8 cellular contexts compared by ENCODE assay signal in genomic region chr12:12081836-12082497, GRCh38. TPM values are rescaled to one million over a fixed set of nuclear protein-coding genes. Genes with fewer than 3 reads are reported as not detected.
DNase-seq lines count a peak whose midpoint lies in the region; ATAC-seq and TF ChIP-seq lines count a peak whose summit lies in the region.

No MANE protein-coding gene starts in this region.

- no peak overlapping the region for H3K4me3 Mint-ChIP-seq in type B pancreatic cell

- no peak overlapping the region for H3K4me3 ChIP-seq in coronary artery

- peaks cover 2% of the 10 kb centered on the region for H3K27me3 Mint-ChIP-seq in type B pancreatic cell

- ATAC-seq in GM18909 (IDR thresholded peaks at IDR 0.05; ENCODE audit: poor library complexity, unreplicated experiment) = peak; percentile 68
- no peak for ATAC-seq in GM21447 (IDR thresholded peaks at IDR 0.05; ENCODE audit: unreplicated experiment)

- H3K36me3 Mint-ChIP-seq in type B pancreatic cell = no peaks in the 10 kb centered on the region

- peak; percentile 78 for DNase-seq in Ammon's horn (ENCODE audit: low spot score)
- peak; percentile 73 for DNase-seq in NCI-H146 (lab: John Stamatoyannopoulos, UW)
- peak; percentile 21 for DNase-seq in amniotic stem cell (lab: John Stamatoyannopoulos, UW)
- DNase-seq in iris pigment epithelial cell (ENCODE audit: low read depth) = peak; percentile 44
- DNase-seq in type B pancreatic cell (ENCODE audit: extremely low spot score, unreplicated experiment) = no peak
- DNase-seq in coronary artery (ENCODE audit: low spot score) = no peak

- peaks cover 8% of the 10 kb centered on the region for H3K4me1 Mint-ChIP-seq in type B pancreatic cell (ENCODE audit: unreplicated experiment)

- peak overlapping the region in 1 of 2 donors; percentile 40 for H3K27ac ChIP-seq in coronary artery

- TF ChIP-seq CTCF in type B pancreatic cell (conservative IDR thresholded peaks at IDR 0.05) (peak; percentile 45), coronary artery (IDR thresholded peaks at IDR 0.05) (no peak)

- H3K27ac Mint-ChIP-seq in type B pancreatic cell = no peak overlapping the region

- H3K9me3 Mint-ChIP-seq in type B pancreatic cell = no peaks in the 10 kb centered on the region

RNA-seq across cellular contexts. Expression of gene BCL2L14, which starts 11.2 kb away (rescaled TPM):
- total RNA-seq in type B pancreatic cell (ENCODE audit: low replicate concordance) = 3.3 and 7.5 TPM in 2 replicates

Comparison
In these comparisons a context has a peak if more than half of its experiments do, and no peak if none do; other contexts are left out.
1. DNase-seq: peak in Ammon's horn (single experiment), NCI-H146 (single experiment), amniotic stem cell (single experiment) and iris pigment epithelial cell (single experiment); none in type B pancreatic cell (single experiment) and coronary artery (single experiment).